In genomic region chr1:13752852-13753251, GRCh38 we compare ENCODE assay signal across 18 cellular contexts. TPM values are rescaled to one million over a fixed set of nuclear protein-coding genes. Genes with fewer than 3 reads are reported as not detected.
A peak's percentile ranks its signal among the peaks of the same experiment; 100 is the strongest.
DNase-seq lines count a peak whose midpoint lies in the region; ATAC-seq and TF ChIP-seq lines count a peak whose summit lies in the region.
"Had no signal": no experiment of that assay in that cellular context is flagged by ENCODE, and none has a peak within 500 bp of the region (broad histone marks: within the 10 kb centered on the region; RNA-seq: fewer than 3 reads in every experiment).

No MANE protein-coding gene starts in this region.

- H3K9me2 ChIP-seq in SU-DHL-6 (replicated peaks; ENCODE audit: insufficient read depth, low read length), result no peaks in the 10 kb centered on the region

- POLR2A ChIA-PET in MCF 10A (lab: Yijun Ruan, JAX), result no interaction called here

- no peak overlapping the region for H3K27ac Mint-ChIP-seq in MCF 10A (ENCODE audit: low read depth, unreplicated experiment)

- H3K4me3 Mint-ChIP-seq in activated T-cell treated with anti-CD3 and anti-CD28 coated beads, Interleukin-2, amount 50 U/mL, for 4 hours, result peak overlapping the region; percentile 49
- no peak overlapping the region for H3K4me3 Mint-ChIP-seq in MCF 10A (ENCODE audit: unreplicated experiment)

- H3K36me3 ChIP-seq in SU-DHL-6 (ENCODE audit: low read length) (peaks cover 31% of the 10 kb centered on the region), lower lobe of right lung (peaks cover 4% of the 10 kb centered on the region), thyroid gland (no peaks in the 10 kb centered on the region)
- H3K36me3 ChIP-seq: tibial nerve had no signal

- no peak for ATAC-seq in activated T-cell treated with anti-CD3 and anti-CD28 coated beads, Interleukin-2, amount 50 U/mL, for 4 hours
- peak in 1 of 2 donors; percentile 45 for ATAC-seq in lower lobe of right lung
- ATAC-seq: A549, Right ventricle myocardium inferior had no signal

- intact Hi-C loops in lower lobe of right lung (cut with DNase I), result no loop called here
- intact Hi-C loops in thyroid gland (cut with DNase I), result no loop called here
- intact Hi-C loops in MCF 10A (cut with micrococcal nuclease), result no loop called here

- BruUV-seq in MCF 10A (replicated peaks; lab: Mats Ljungman, UMichigan), result no TSS peak

- peaks cover 58% of the 10 kb centered on the region for H4K20me1 ChIP-seq in SU-DHL-6 (ENCODE audit: low read depth, low read length)

- H3F3A ChIP-seq in SU-DHL-6 (ENCODE audit: insufficient read depth), result peaks cover 12% of the 10 kb centered on the region

- H3K4me1 ChIP-seq in lower lobe of right lung (peaks cover 76% of the 10 kb centered on the region), thyroid gland (peaks cover 68 to 69% of the 10 kb centered on the region in 2 donors)

- peaks cover 84% of the 10 kb centered on the region for H3K79me2 ChIP-seq in SU-DHL-6 (ENCODE audit: insufficient read depth, low read length)

- H3K9me3 ChIP-seq in SU-DHL-6 (ENCODE audit: insufficient read depth, low read length) (no peaks in the 10 kb centered on the region), lower lobe of right lung (no peaks in the 10 kb centered on the region), thyroid gland (no peaks in the 10 kb centered on the region)
- H3K9me3 ChIP-seq: A549, tibial nerve had no signal

- peaks cover 18% of the 10 kb centered on the region for H3K36me3 Mint-ChIP-seq in activated T-cell treated with anti-CD3 and anti-CD28 coated beads, Interleukin-2, amount 50 U/mL, for 4 hours (ENCODE audit: insufficient read depth)
- H3K36me3 Mint-ChIP-seq in MCF 10A (ENCODE audit: insufficient read depth, unreplicated experiment), result no peaks in the 10 kb centered on the region

- H2AFZ ChIP-seq in SU-DHL-6 (ENCODE audit: low read depth, low read length, severe bottlenecking), result no peak overlapping the region

- H3K27ac ChIP-seq in SU-DHL-6 (ENCODE audit: low read depth, low read length), result no peak overlapping the region
- H3K27ac ChIP-seq in lower lobe of right lung, result peak overlapping the region; percentile 25
- peak overlapping the region; percentile 34 to 95 (median 64) for H3K27ac ChIP-seq in thyroid gland
- H3K27ac ChIP-seq: A549, tibial nerve had no signal

- CTCF ChIA-PET in MCF 10A (lab: Yijun Ruan, JAX), result no interaction called here

- 76 to 78% methylated on average over 6 of the region's 6 CpGs for WGBS in thyroid gland, 2 donors

- peaks cover 79% of the 10 kb centered on the region for H3K4me1 Mint-ChIP-seq in activated T-cell treated with anti-CD3 and anti-CD28 coated beads, Interleukin-2, amount 50 U/mL, for 4 hours (ENCODE audit: low read depth)
- H3K4me1 Mint-ChIP-seq in MCF 10A (ENCODE audit: insufficient read depth, unreplicated experiment), result peaks cover 58% of the 10 kb centered on the region

- H3K9ac ChIP-seq in SU-DHL-6 (ENCODE audit: low read length), result no peak overlapping the region

- no peaks in the 10 kb centered on the region for H3K27me3 Mint-ChIP-seq in activated T-cell treated with anti-CD3 and anti-CD28 coated beads, Interleukin-2, amount 50 U/mL, for 4 hours (ENCODE audit: low read depth)
- no peaks in the 10 kb centered on the region for H3K27me3 Mint-ChIP-seq in MCF 10A (ENCODE audit: insufficient read depth, unreplicated experiment)

- DNase-seq in activated T-cell treated with anti-CD3 and anti-CD28 coated beads, Interleukin-2, amount 50 U/mL, for 4 hours, result no peak
- no peak for DNase-seq in activated T-cell treated with anti-CD3 and anti-CD28 coated beads, Interleukin-2, amount 50 U/mL, for 48 hours
- DNase-seq in lower lobe of right lung, result no peak
- DNase-seq in thyroid gland, result no peak
- no peak for DNase-seq in SHP77 (lab: John Stamatoyannopoulos, UW)
- DNase-seq in MCF 10A (ENCODE audit: unreplicated experiment), result no peak
- DNase-seq in amniotic stem cell (lab: John Stamatoyannopoulos, UW), result no peak
- DNase-seq: activated CD4-positive, alpha-beta T cell treated with anti-CD3 and anti-CD28 coated beads for 4 hours; mammary epithelial cell; NCI-H1105 treated with DMSO at 0.1 percent for 48 hours; NK-92 treated with Interleukin-12 subunit alpha and Interleukin-12 subunit beta, amount 100 ng/mL, for 24 hours; stimulated activated CD4-positive, alpha-beta T cell treated with anti-CD3 and anti-CD28 coated beads, Interleukin-4, amount 100 ng/mL, for 1 hour; stimulated activated CD8-positive, alpha-beta memory T cell treated with anti-CD3 and anti-CD28 coated beads, Interleukin-4, amount 100 ng/mL, for 48 hours; T-helper 2 cell had no signal

- no peaks in the 10 kb centered on the region for H3K27me3 ChIP-seq in SU-DHL-6 (ENCODE audit: low read length)
- no peaks in the 10 kb centered on the region for H3K27me3 ChIP-seq in lower lobe of right lung (ENCODE audit: low read depth)
- no peaks in the 10 kb centered on the region for H3K27me3 ChIP-seq in thyroid gland
- H3K27me3 ChIP-seq: tibial nerve had no signal

- TF ChIP-seq CTCF in SU-DHL-6 (IDR thresholded peaks at IDR 0.05; ENCODE audit: insufficient read depth, low read length, poor library complexity, severe bottlenecking) (no peak), lower lobe of right lung (IDR thresholded peaks at IDR 0.05) (no peak), thyroid gland (IDR thresholded peaks at IDR 0.05) (no peak), MCF 10A (IDR thresholded peaks at IDR 0.05; ENCODE audit: unreplicated experiment) (no peak)

- no peaks in the 10 kb centered on the region for H3K9me3 Mint-ChIP-seq in activated T-cell treated with anti-CD3 and anti-CD28 coated beads, Interleukin-2, amount 50 U/mL, for 4 hours
- no peaks in the 10 kb centered on the region for H3K9me3 Mint-ChIP-seq in MCF 10A (ENCODE audit: unreplicated experiment)

- peak overlapping the region; percentile 99 for H3K4me2 ChIP-seq in SU-DHL-6 (ENCODE audit: low read depth, low read length, poor library complexity, severe bottlenecking)
- H3K4me2 ChIP-seq: A549 had no signal

- TF ChIP-seq POLR2A in thyroid gland (IDR thresholded peaks at IDR 0.05), result no peak

- H3K4me3 ChIP-seq in SU-DHL-6 (ENCODE audit: insufficient read depth, low read length, poor library complexity, severe bottlenecking) (no peak overlapping the region), lower lobe of right lung (no peak overlapping the region), thyroid gland (replicated peaks in 1 of 3) (no peak overlapping the region)
- H3K4me3 ChIP-seq: A549, tibial nerve had no signal

RNA-seq across cellular contexts. Expression of gene PRDM2, which starts 52.9 kb away (rescaled TPM):
- 10 to 100 TPM; 39.7 to 44.5 (median 43.2) TPM for total RNA-seq in activated T-cell treated with anti-CD3 and anti-CD28 coated beads, Interleukin-2, amount 50 U/mL, for 4 hours
- total RNA-seq in lower lobe of right lung (50.6 TPM), thyroid gland (10 to 100 TPM; 39.5 to 63.9 (median 45.4) TPM), MCF 10A (2022) (26.6 and 31.7 TPM in 2 replicates)
